8 cellular contexts compared by ENCODE assay signal in genomic region chr10:29587708-29588639, GRCh38. TPM values are rescaled to one million over a fixed set of nuclear protein-coding genes. Genes with fewer than 3 reads are reported as not detected.
DNase-seq lines count a peak whose midpoint lies in the region; ATAC-seq, FAIRE-seq and TF ChIP-seq lines count a peak whose summit lies in the region.
"Not testable (repeated sequence)": the region's sequence is repeated elsewhere in the genome, so short reads cannot be mapped to it uniquely, and the experiment has no call there.

No MANE protein-coding gene starts in this region.

- in situ Hi-C loops in Caki2 (cut with HindIII; ENCODE audit: low pct_unique_long_range_greater_than_20kb, low sequenced_read_pairs): not testable (repeated sequence)

- intact Hi-C loops in ascending aorta (cut with DNase I); prostate gland (cut with DNase I): not testable (repeated sequence)

- peak overlapping the region; percentile 52 for H2BK120ac ChIP-seq in H1 (replicated peaks; ENCODE audit: low read depth, low read length)

- not testable (repeated sequence) for H3K23me2 ChIP-seq in H1 (ENCODE audit: low read depth, low read length)

- 45% methylated on average over 13 of the region's 20 CpGs for WGBS in HUES64
- 67% methylated on average over 13 of the region's 20 CpGs; no CpG with 5 or more reads in 1 of the 2 experiments for WGBS in H1 (ENCODE audit: extremely low coverage in 1 of 2, insufficient coverage in 1 of 2, insufficient read length in 1 of 2, insufficient replicate concordance in 2 of 2, low coverage in 1 of 2, low lambda C conversion rate in 2 of 2, missing lambda C conversion rate in 1 of 2), 2 experiments
- WGBS in lung, 2 donors: 54 to 70% methylated on average over 12 to 16 of the region's 20 CpGs
- WGBS in prostate gland: 67% methylated on average over 17 of the region's 20 CpGs

- not testable (repeated sequence) for H3K23ac ChIP-seq in H1 (ENCODE audit: insufficient read length)

- H2BK20ac ChIP-seq in H1 (ENCODE audit: low read length): 0 out of 2 replicates have a peak overlapping the region, but pooled peaks have one; percentile 24

- POLR2A ChIA-PET in H1 (lab: Charles Lee; ENCODE audit: partially characterized antibody): interaction anchor here (1.1 kb wide), 1 partner anchor 60 kb away, joined by 6 read pairs; no protein-coding TSS in a partner anchor

- H3K4ac ChIP-seq in H1 (replicated peaks; ENCODE audit: insufficient read length, low read depth, low read length): not testable (repeated sequence)

- TF ChIP-seq POLR2A in H1 (IDR thresholded peaks at IDR 0.05; ENCODE audit: control extremely low read depth in 1 of 2, low read depth in 2 of 2, low read length in 2 of 2); prostate gland (IDR thresholded peaks at IDR 0.05): not testable (repeated sequence)

- not testable (repeated sequence) for H3K27me3 ChIP-seq in HUES64 (ENCODE audit: insufficient read depth, low read length); ascending aorta; H1 (replicated peaks in 1 of 4; ENCODE audit: control insufficient read depth in 3 of 4, extremely low read depth in 1 of 4, insufficient read depth in 3 of 4, low read length in 3 of 4); lung (ENCODE audit: control insufficient read depth, insufficient read depth); prostate gland (replicated peaks; ENCODE audit: insufficient read depth)

- not testable (repeated sequence) for H3K14ac ChIP-seq in H1 (ENCODE audit: insufficient read length)

- H3K9me3 ChIP-seq in HUES64 (ENCODE audit: insufficient read depth, low read depth, low read length); ascending aorta; H1 (ENCODE audit: insufficient read depth in 2 of 2, low read depth in 1 of 2, low read length in 1 of 2); lung (ENCODE audit: control insufficient read depth in 2 of 2, insufficient read depth in 1 of 2, low read length in 1 of 2); prostate gland: not testable (repeated sequence)

- TF ChIP-seq RAD21 in H1 (IDR thresholded peaks at IDR 0.05 in 1 of 2, conservative IDR thresholded peaks at IDR 0.05 in 1 of 2; ENCODE audit: low read depth in 2 of 2, low read length in 2 of 2): not testable (repeated sequence)

- not testable (repeated sequence) for H2BK12ac ChIP-seq in H1 (ENCODE audit: low read depth, low read length)

- H4K8ac ChIP-seq in H1 (ENCODE audit: extremely low read depth, insufficient read depth, low read length): not testable (repeated sequence)

- peaks cover 59% of the 10 kb centered on the region for H3K4me1 Mint-ChIP-seq in type B pancreatic cell (ENCODE audit: unreplicated experiment)

- not testable (repeated sequence) for H2AK5ac ChIP-seq in H1 (ENCODE audit: low read depth, low read length)

- not testable (repeated sequence) for H3K36me3 ChIP-seq in HUES64 (ENCODE audit: insufficient read depth, low read length); ascending aorta; H1 (ENCODE audit: control insufficient read depth in 2 of 4, insufficient read depth in 4 of 4, low read length in 3 of 4); lung (ENCODE audit: control insufficient read depth in 2 of 2, insufficient read depth in 2 of 2, low read length in 2 of 2); prostate gland

- DNase-seq in Caki2 (ENCODE audit: low read depth): peak; percentile 87
- DNase-seq in ascending aorta (ENCODE audit: low spot score in 2 of 2); H1 (ENCODE audit: low read depth in 1 of 2, low spot score in 2 of 2); prostate gland (ENCODE audit: low spot score); type B pancreatic cell (ENCODE audit: extremely low spot score, unreplicated experiment): not testable (repeated sequence)
- peak; percentile 34 for DNase-seq in glomerular visceral epithelial cell (ENCODE audit: extremely low spot score)
- peak; percentile 13 for DNase-seq in lung (ENCODE audit: low spot score)

- not testable (repeated sequence) for H3K79me2 ChIP-seq in H1 (ENCODE audit: control insufficient read depth in 1 of 2, insufficient read depth in 2 of 2, low read length in 2 of 2)

- H3K79me1 ChIP-seq in H1 (ENCODE audit: low read depth, low read length): not testable (repeated sequence)

- peak overlapping the region; percentile 64 for H3K4me3 Mint-ChIP-seq in type B pancreatic cell

- H2AFZ ChIP-seq in H1 (ENCODE audit: low read length): not testable (repeated sequence)

- H3K56ac ChIP-seq in H1 (replicated peaks; ENCODE audit: insufficient read length, low read depth, low read length): not testable (repeated sequence)

- H3K4me1 ChIP-seq in HUES64 (ENCODE audit: insufficient read depth, low read length): peaks cover 32% of the 10 kb centered on the region
- peaks cover 7 to 50% of the 10 kb centered on the region in 2 donors for H3K4me1 ChIP-seq in ascending aorta
- H3K4me1 ChIP-seq in H1 (replicated peaks in 1 of 4; ENCODE audit: control insufficient read depth in 3 of 4, insufficient read depth in 4 of 4, low read length in 3 of 4): peaks cover 9 to 21% (median 17%) of the 10 kb centered on the region in 4 experiments
- peaks cover 7 to 15% of the 10 kb centered on the region in 2 donors for H3K4me1 ChIP-seq in lung (ENCODE audit: control insufficient read depth in 2 of 2, insufficient read depth in 2 of 2, low read length in 2 of 2)
- not testable (repeated sequence) for H3K4me1 ChIP-seq in prostate gland (replicated peaks)

- 0 out of 2 replicates have a peak overlapping the region, but pooled peaks have one; percentile 44 for H2BK5ac ChIP-seq in H1 (ENCODE audit: low read depth, low read length)

- H3K9ac ChIP-seq in HUES64 (ENCODE audit: low read depth, low read length): peak overlapping the region; percentile 29; the same call in 1 of the 2 replicates
- not testable (repeated sequence) for H3K9ac ChIP-seq in H1 (replicated peaks in 1 of 4; ENCODE audit: extremely low read depth in 1 of 4, low read depth in 3 of 4, low read length in 3 of 4)

- 0 out of 2 replicates have a peak overlapping the region, but pooled peaks have one; percentile 61 for H2BK15ac ChIP-seq in H1 (ENCODE audit: low read length)

- not testable (repeated sequence) for FAIRE-seq in H1 (lab: Jason Lieb, UNC)

- not testable (repeated sequence) for TF ChIP-seq CTCF in ascending aorta (IDR thresholded peaks at IDR 0.05); H1 (IDR thresholded peaks at IDR 0.05; ENCODE audit: control extremely low read depth in 1 of 3, insufficient read depth in 1 of 3, low read depth in 1 of 3, low read length in 3 of 3); lung (IDR thresholded peaks at IDR 0.05; ENCODE audit: control extremely low read depth, extremely low read depth); prostate gland (IDR thresholded peaks at IDR 0.05); type B pancreatic cell (conservative IDR thresholded peaks at IDR 0.05)

- H3K27me3 Mint-ChIP-seq in type B pancreatic cell: not testable (repeated sequence)

- H4K91ac ChIP-seq in H1 (replicated peaks; ENCODE audit: insufficient read length, low read length): peak overlapping the region; percentile 40

- not testable (repeated sequence) for ATAC-seq in lung (ENCODE audit: insufficient read depth, low FRiP score)

- not testable (repeated sequence) for H3K9me3 Mint-ChIP-seq in type B pancreatic cell

- peak overlapping the region; percentile 38 to 50; a peak in 3 of 4 replicates for H3K4me2 ChIP-seq in H1 (ENCODE audit: insufficient read depth in 1 of 2, low read depth in 2 of 2, low read length in 2 of 2)

- H3K36me3 Mint-ChIP-seq in type B pancreatic cell: peaks cover 17% of the 10 kb centered on the region

- not testable (repeated sequence) for TF ChIP-seq EP300 in H1 (IDR thresholded peaks at IDR 0.05; ENCODE audit: borderline replicate concordance in 1 of 2, low read depth in 2 of 2, low read length in 2 of 2)

- peak overlapping the region; percentile 45 for H4K5ac ChIP-seq in H1 (ENCODE audit: insufficient read length, low read depth, low read length)

- CTCF ChIA-PET in H1 (lab: Charles Lee; ENCODE audit: partially characterized antibody): interaction anchor here (1.0 to 2.8 kb wide), 7 partner anchors 8 to 91 kb away, joined by 3 to 13 read pairs (median 4); no protein-coding TSS in a partner anchor

- not testable (repeated sequence) for H3K18ac ChIP-seq in H1 (ENCODE audit: extremely low read depth, low read length)

- H3K27ac ChIP-seq in HUES64 (ENCODE audit: low read depth, low read length) (peak overlapping the region; percentile 83), ascending aorta (peak overlapping the region; percentile 31 to 74), lung (ENCODE audit: low read depth in 1 of 2, low read length in 1 of 2) (peak overlapping the region; percentile 31 to 91), prostate gland (peak overlapping the region; percentile 35 to 67)
- H3K27ac ChIP-seq in H1 (ENCODE audit: low read depth, low read length): not testable (repeated sequence)

- peak overlapping the region; percentile 87 for H3K27ac Mint-ChIP-seq in type B pancreatic cell

- H3K4me3 ChIP-seq in HUES64 (ENCODE audit: low read length): peak overlapping the region; percentile 5; the same call in 1 of the 2 replicates
- H3K4me3 ChIP-seq in ascending aorta: peak overlapping the region in 1 of 2 donors; percentile 20
- H3K4me3 ChIP-seq in H1 (ENCODE audit: extremely low read depth in 1 of 4, insufficient read depth in 2 of 4, low read depth in 3 of 4, low read length in 4 of 4): peak overlapping the region in 1 of 4 experiments; percentile 31; a peak in 2 of 8 replicates
- H3K4me3 ChIP-seq in lung, prostate gland: not testable (repeated sequence)

- H4K20me1 ChIP-seq in H1 (replicated peaks in 1 of 2; ENCODE audit: control insufficient read depth in 1 of 2, insufficient read depth in 2 of 2, low read length in 2 of 2): not testable (repeated sequence)

RNA-seq across cellular contexts. Expression of gene SVIL, which starts 46.8 kb away (rescaled TPM):
- total RNA-seq in Caki2 (2014; rRNA removed; shearing (Covaris generic); ENCODE audit: low replicate concordance): 59.4 and 65.4 TPM in 2 replicates
- polyA plus RNA-seq in HUES64 (2013, experiment 1 of 2): 12.4 TPM
- polyA plus RNA-seq in HUES64 (2013, experiment 2 of 2): 13.9 TPM
- total RNA-seq in ascending aorta (94.7 TPM), lung (100 to 1,000 TPM in 1 of 2 donors, 10 to 100 TPM in 1; 68.4 to 117 TPM), prostate gland (100 to 1,000 TPM in 1 of 2 donors, 10 to 100 TPM in 1; 92.9 to 524 TPM), type B pancreatic cell (ENCODE audit: low replicate concordance) (171 and 195 TPM in 2 replicates)
- 15.4 and 16.0 TPM in 2 replicates for total RNA-seq in H1 (2021; fragmentation: NEBNext Ultra II Directional; extraction: Animal tissue kit (Norgen Biotek cat#: 25700))
- polyA plus RNA-seq in H1 (2011; rRNA removed) (4.3 and 4.7 TPM in 2 replicates), lung (10 to 100 TPM; 13.6 to 19.6 TPM)
- polyA plus RNA-seq in H1 (2011; cell fraction: cytosol; rRNA removed): 5.3 TPM
- polyA plus RNA-seq in H1 (2011; cell fraction: nucleus; rRNA removed): 18.4 TPM
- polyA plus RNA-seq in H1 (2012, experiment 1 of 2): 11.8 to 19.5 TPM (median 12.7 TPM) in 4 replicates
- polyA plus RNA-seq in H1 (2012, experiment 2 of 2): 0.76 TPM
- polyA plus RNA-seq in H1 (2013, experiment 1 of 2): 14.1 TPM
- polyA plus RNA-seq in H1 (2013, experiment 2 of 2): 13.6 TPM
- 12.4 and 14.0 TPM in 2 replicates for polyA minus RNA-seq in H1 (2011; rRNA and poly(A)+ RNA removed)
- polyA minus RNA-seq in H1 (2011; cell fraction: cytosol; rRNA and poly(A)+ RNA removed): 14.7 TPM
- 18.8 TPM for polyA minus RNA-seq in H1 (2011; cell fraction: nucleus; rRNA and poly(A)+ RNA removed)
